ENCODE assay signal across 21 cellular contexts in the genomic region with DNA sequence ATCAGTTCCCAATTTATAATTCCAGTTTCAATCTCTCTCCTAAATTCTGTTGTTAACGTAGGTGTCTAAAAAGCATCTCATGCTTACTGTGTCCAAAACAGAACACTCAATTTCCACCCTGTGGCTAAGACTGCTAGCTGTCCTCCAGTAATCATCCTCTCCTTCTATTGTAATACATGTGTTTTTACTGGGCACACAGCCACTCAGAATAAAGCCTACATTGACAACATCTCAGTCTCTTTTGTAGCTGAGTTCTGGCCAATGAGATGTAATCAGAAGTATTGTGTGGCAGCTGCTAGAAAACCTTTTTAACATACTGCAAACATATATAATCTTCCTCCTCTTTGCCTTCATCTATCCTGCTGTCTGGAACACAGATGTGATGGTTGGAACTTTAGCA. TPM values are rescaled to one million over a fixed set of nuclear protein-coding genes. Genes with fewer than 3 reads are reported as not detected.
DNase-seq lines count a peak whose midpoint lies in the region; ATAC-seq, FAIRE-seq and TF ChIP-seq lines count a peak whose summit lies in the region.
"Had no signal": no experiment of that assay in that cellular context is flagged by ENCODE, and none has a peak within 500 bp of the region (broad histone marks: within the 10 kb centered on the region; RNA-seq: fewer than 3 reads in every experiment).

No MANE protein-coding gene starts in this region.

- H3K36me3 ChIP-seq in IMR-90 (ENCODE audit: control insufficient read depth, insufficient read depth, low read length) (no peaks in the 10 kb centered on the region), osteoblast (ENCODE audit: insufficient read depth, low read length) (no peaks in the 10 kb centered on the region)

- intact Hi-C loops in IMR-90 (cut with micrococcal nuclease) = no loop called here

- H3K4me1 ChIP-seq in IMR-90 (ENCODE audit: control insufficient read depth, insufficient read depth, low read length) = no peaks in the 10 kb centered on the region
- H3K4me1 ChIP-seq in osteoblast (ENCODE audit: insufficient read depth, low read length) = no peaks in the 10 kb centered on the region

- no peaks in the 10 kb centered on the region for H3K9me3 ChIP-seq in IMR-90 (ENCODE audit: control insufficient read depth, insufficient read depth, low read length)
- H3K9me3 ChIP-seq in osteoblast (ENCODE audit: low read depth, low read length) = no peaks in the 10 kb centered on the region

- CTCF ChIA-PET in IMR-90 (lab: Yijun Ruan, JAX) = no interaction called here

- no peak overlapping the region for H2AK9ac ChIP-seq in IMR-90 (replicated peaks; ENCODE audit: low read depth, low read length, poor library complexity)

- peak; percentile 9 for FAIRE-seq in GM12891 (lab: Jason Lieb, UNC)
- FAIRE-seq: G401.6, H1 had no signal

- BruUV-seq in IMR-90 (replicated peaks; lab: Mats Ljungman, UMichigan) = no TSS peak

- H3K4me2 ChIP-seq in IMR-90 (ENCODE audit: low read depth, low read length) = no peak overlapping the region
- no peak overlapping the region for H3K4me2 ChIP-seq in osteoblast (ENCODE audit: insufficient read depth, low read length)

- no peak for TF ChIP-seq RAD21 in IMR-90 (IDR thresholded peaks at IDR 0.05; ENCODE audit: low read length)

- H3K56ac ChIP-seq in IMR-90 (ENCODE audit: extremely low read depth, insufficient read depth, low read length) = no peak overlapping the region

- H3K79me2 ChIP-seq in osteoblast (ENCODE audit: insufficient read depth, low read length) = no peaks in the 10 kb centered on the region

- H4K8ac ChIP-seq in IMR-90 (ENCODE audit: low read depth in 2 of 2, low read length in 2 of 2) = no peak overlapping the region

- H3K18ac ChIP-seq in IMR-90 (ENCODE audit: low read depth, low read length) = no peak overlapping the region

- no peak for TF ChIP-seq POLR2A in GM12891 (IDR thresholded peaks at IDR 0.05; ENCODE audit: low read depth, low read length)
- no peak for TF ChIP-seq POLR2A in IMR-90 (IDR thresholded peaks at IDR 0.05; ENCODE audit: low read depth, low read length)

- no peak overlapping the region for H2BK15ac ChIP-seq in IMR-90 (ENCODE audit: low read depth, low read length)

- no peak overlapping the region for H4K91ac ChIP-seq in IMR-90 (ENCODE audit: insufficient read depth, low read depth, low read length)

- no peak overlapping the region for H3K23ac ChIP-seq in IMR-90 (ENCODE audit: low read depth, low read length)

- no peaks in the 10 kb centered on the region for H3K9me1 ChIP-seq in IMR-90 (ENCODE audit: insufficient read depth, low read length)

- no CpG with 5 or more reads among the region's 1 CpG for WGBS in IMR-90 (ENCODE audit: extremely low coverage in 2 of 2, insufficient read length in 1 of 2), 2 experiments

- peak overlapping the region; percentile 11; the same call in 1 of the 2 replicates for H3K14ac ChIP-seq in IMR-90 (replicated peaks; ENCODE audit: low read depth, low read length)

- DNase-seq in GM12891 (ENCODE audit: insufficient read length, low spot score) (no peak), IMR-90 (no peak), globus pallidus (ENCODE audit: low spot score) (peak; percentile 71), pons (ENCODE audit: low spot score) (peak; percentile 76), osteoblast (ENCODE audit: insufficient read length, low spot score, missing footprints) (no peak), DMS114 treated with DMSO at 0.1 percent for 48 hours (lab: John Stamatoyannopoulos, UW; ENCODE audit: unreplicated experiment) (no peak), SK-N-DZ (ENCODE audit: low spot score) (no peak)
- DNase-seq: 8988T; C1 segment of cervical spinal cord; Calu3; CD4-positive, alpha-beta memory T cell; COR-L47; DMS153; DND-41; GM23248; H7 had no signal

- dilution Hi-C loops in IMR-90 (cut with HindIII; ENCODE audit: low sequenced_read_pairs, unreplicated experiment) = no loop called here

- no peak overlapping the region for H2AFZ ChIP-seq in IMR-90 (replicated peaks; ENCODE audit: low read length, poor library complexity)
- H2AFZ ChIP-seq in osteoblast (ENCODE audit: low read length) = no peak overlapping the region
- H2AFZ ChIP-seq: GM23248 had no signal

- H2BK20ac ChIP-seq in IMR-90 (ENCODE audit: low read depth, low read length) = no peak overlapping the region

- H3K4ac ChIP-seq in IMR-90 (ENCODE audit: low read depth, low read length) = no peak overlapping the region

- H3K4me3 ChIP-seq in IMR-90 (ENCODE audit: insufficient read depth, low read depth, low read length) (no peak overlapping the region), osteoblast (ENCODE audit: insufficient read depth, low read length) (no peak overlapping the region)
- H3K4me3 ChIP-seq: GM23248 had no signal

- TF ChIP-seq CTCF in IMR-90 (conservative IDR thresholded peaks at IDR 0.05; ENCODE audit: low read depth, low read length) (no peak), osteoblast (IDR thresholded peaks at IDR 0.05; ENCODE audit: extremely low read depth, low read depth, low read length) (no peak)

- no peaks in the 10 kb centered on the region for H3K79me1 ChIP-seq in IMR-90 (ENCODE audit: low read depth in 1 of 2, low read length in 2 of 2)

- H4K20me1 ChIP-seq in IMR-90 (ENCODE audit: insufficient read depth, low read length) (no peaks in the 10 kb centered on the region), osteoblast (ENCODE audit: insufficient read depth, low read length) (no peaks in the 10 kb centered on the region)

- H3K27me3 ChIP-seq in IMR-90 (ENCODE audit: control insufficient read depth, insufficient read depth, low read length) (no peaks in the 10 kb centered on the region), osteoblast (ENCODE audit: insufficient read depth, low read length) (no peaks in the 10 kb centered on the region)

- H3K9ac ChIP-seq in IMR-90 (ENCODE audit: low read depth, low read length) = no peak overlapping the region
- H3K9ac ChIP-seq: GM23248 had no signal

- H3K27ac ChIP-seq in IMR-90 (ENCODE audit: insufficient read depth, low read length) = no peak overlapping the region
- H3K27ac ChIP-seq in osteoblast (ENCODE audit: low read depth, low read length) = no peak overlapping the region
- H3K27ac ChIP-seq: GM23248 had no signal

- no peak overlapping the region for H2AK5ac ChIP-seq in IMR-90 (ENCODE audit: low read depth, low read length)

- no peak overlapping the region for H2BK120ac ChIP-seq in IMR-90 (ENCODE audit: low read depth, low read length)

- no peak overlapping the region for H2BK5ac ChIP-seq in IMR-90 (ENCODE audit: low read depth, low read length, poor library complexity, severe bottlenecking)

- POLR2A ChIA-PET in IMR-90 (lab: Charles Lee; ENCODE audit: unreplicated experiment) = no interaction called here

- ATAC-seq in IMR-90 (ENCODE audit: low read depth) = no peak
- ATAC-seq: HCT116 had no signal

- no peak overlapping the region for H4K5ac ChIP-seq in IMR-90 (ENCODE audit: low read depth, low read length)

- in situ Hi-C loops in IMR-90 (cut with MboI; ENCODE audit: low sequenced_read_pairs) = no loop called here

TF ChIP-seq in GM12891, 5 proteins besides CTCF, POLR2A, EP300 and RAD21:
- TF ChIP-seq POU2F2 (IDR thresholded peaks at IDR 0.05; ENCODE audit: low read depth, low read length) (no peak), POLR2AphosphoS5 (IDR thresholded peaks at IDR 0.05; ENCODE audit: low read depth, low read length) (no peak), SPI1 (IDR thresholded peaks at IDR 0.05; ENCODE audit: low read depth, low read length) (no peak), PAX5 (IDR thresholded peaks at IDR 0.05; ENCODE audit: insufficient read depth, low read length, severe bottlenecking) (no peak)

TF ChIP-seq in IMR-90, 13 proteins besides CTCF, POLR2A, EP300 and RAD21:
- TF ChIP-seq BHLHE40 (IDR thresholded peaks at IDR 0.05; ENCODE audit: low read depth, low read length) (no peak), ELK1 (IDR thresholded peaks at IDR 0.05; ENCODE audit: borderline replicate concordance, low read depth, low read length) (no peak), RCOR1 (IDR thresholded peaks at IDR 0.05; ENCODE audit: insufficient replicate concordance, low read length) (no peak)

RNA-seq across cellular contexts. Expression of gene TSPYL6, which starts 29.4 kb away (rescaled TPM):
- polyA plus RNA-seq in GM12891 (2012; ENCODE audit: low read depth, missing spikeins) = not detected
- not detected in 2 replicates for total RNA-seq in IMR-90 (2012; rRNA removed)
- not detected in 2 replicates for polyA plus RNA-seq in IMR-90 (2012; rRNA removed)
- not detected in 2 replicates for polyA plus RNA-seq in IMR-90 (2012; cell fraction: cytosol; rRNA removed)
- polyA plus RNA-seq in IMR-90 (2012; cell fraction: nucleus; rRNA removed; ENCODE audit: low replicate concordance) = 0.02 TPM in 1 of 2 replicates, not detected in the other
- not detected in 2 replicates for total RNA-seq in osteoblast
- polyA plus RNA-seq in SK-N-DZ (2014; cell fraction: cytosol; rRNA removed) = not detected in 2 replicates
- polyA plus RNA-seq in SK-N-DZ (2014; cell fraction: nucleus; rRNA removed) = 0.11 TPM in 1 of 2 replicates, not detected in the other
- total RNA-seq: A673; Calu3; CD4-positive, alpha-beta memory T cell; GM23248; H1; H7 had no signal
- polyA plus RNA-seq: BJ; CD4-positive, alpha-beta memory T cell; GM23248; H1 had no signal

Comparison
In these comparisons a context has a peak if more than half of its experiments do, and no peak if none do; other contexts are left out.
1. DNase-seq: peak in globus pallidus (single experiment) and pons (single experiment); none in GM12891 (single experiment), IMR-90 (single experiment), osteoblast (single experiment), DMS114 treated with DMSO at 0.1 percent for 48 hours (single experiment) and SK-N-DZ (single experiment).